19 cellular contexts compared by ENCODE assay signal in the genomic region with DNA sequence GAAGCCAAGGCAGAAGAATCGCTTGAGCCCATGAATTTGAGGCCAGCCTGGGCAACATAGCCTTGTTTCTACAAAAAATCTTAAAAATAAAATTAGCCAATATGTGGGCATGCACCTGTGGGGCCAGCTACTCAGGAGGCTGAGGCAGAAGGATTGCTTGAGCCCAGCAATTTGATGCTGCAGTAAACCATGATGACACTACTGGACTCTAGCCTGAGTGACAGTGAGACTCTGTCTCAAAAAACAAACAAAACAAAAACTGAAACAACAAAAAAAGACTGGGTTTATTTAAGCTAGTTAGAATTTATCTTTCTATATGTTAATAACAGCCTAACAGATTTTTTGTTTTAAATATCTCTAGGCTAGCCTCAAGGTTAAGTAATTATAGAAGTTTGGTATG. TPM values are rescaled to one million over a fixed set of nuclear protein-coding genes. Genes with fewer than 3 reads are reported as not detected.
DNase-seq lines count a peak whose midpoint lies in the region; ATAC-seq, FAIRE-seq and TF ChIP-seq lines count a peak whose summit lies in the region.
"Had no signal": no experiment of that assay in that cellular context is flagged by ENCODE, and none has a peak within 500 bp of the region (broad histone marks: within the 10 kb centered on the region; RNA-seq: fewer than 3 reads in every experiment).

No MANE protein-coding gene starts in this region.

- H3K4me3 ChIP-seq in HEK293 (ENCODE audit: low read depth, low read length) = no peak overlapping the region
- H3K4me3 ChIP-seq: GM23248, HAP-1 had no signal

- CTCF ChIA-PET in HEK293 (lab: Yijun Ruan, JAX) = interaction anchor here (0.7 kb wide), 1 partner anchor 57 kb away, joined by 3 read pairs; the partner anchor contains the start of gene SLC35A3

- no peaks in the 10 kb centered on the region for H3K36me3 Mint-ChIP-seq in immature natural killer cell
- no peaks in the 10 kb centered on the region for H3K36me3 Mint-ChIP-seq in natural killer cell

- no peaks in the 10 kb centered on the region for H3K36me3 ChIP-seq in HEK293 (ENCODE audit: control insufficient read depth in 2 of 2, insufficient read depth in 1 of 2, low read length in 2 of 2)
- H3K36me3 ChIP-seq: BE2C, HAP-1 had no signal

- H3K9me3 ChIP-seq in HEK293 (ENCODE audit: control insufficient read depth, insufficient read depth, low read depth, low read length) = no peaks in the 10 kb centered on the region
- H3K9me3 ChIP-seq: BE2C, HAP-1 had no signal

- H3K4me1 Mint-ChIP-seq in immature natural killer cell = peaks cover 32 to 35% of the 10 kb centered on the region in 2 donors
- peaks cover 18 to 20% of the 10 kb centered on the region in 2 donors for H3K4me1 Mint-ChIP-seq in natural killer cell

- no peak overlapping the region for H3K27ac ChIP-seq in HEK293 (ENCODE audit: extremely low read depth, low read depth, low read length)
- H3K27ac ChIP-seq: GM23248, HL-60 had no signal

- H3K27ac Mint-ChIP-seq in immature natural killer cell = peak overlapping the region; percentile 76 to 99 (median 86)
- H3K27ac Mint-ChIP-seq in natural killer cell = peak overlapping the region; percentile 97 to 100
- H3K27ac Mint-ChIP-seq: CD4-positive, alpha-beta T cell had no signal

- DNase-seq in GM19239 (ENCODE audit: insufficient read length, low spot score) = no peak
- DNase-seq in immature natural killer cell = no peak
- no peak for DNase-seq in natural killer cell
- DNase-seq in stimulated activated naive CD8-positive, alpha-beta T cell treated with anti-CD3 and anti-CD28 coated beads, Interleukin-15, Interleukin-2, amounts not matched to agents 100 U/mL and 50 U/mL, for 24 hours = no peak
- no peak for DNase-seq in NK-92 treated with Interleukin-12 subunit alpha and Interleukin-12 subunit beta, amount 100 ng/mL, for 24 hours (lab: John Stamatoyannopoulos, UW)
- no peak for DNase-seq in CD1c-positive myeloid dendritic cell (ENCODE audit: extremely low spot score)
- DNase-seq: ACHN; BE2C; C1 segment of cervical spinal cord; CD4-positive, alpha-beta T cell; DMS153; DMS79; GF-D8; GM23248; IMR-90; KBM-7 had no signal

- H3K4me3 Mint-ChIP-seq in immature natural killer cell (peak overlapping the region in 3 of 5 donors; percentile 23 to 64 (median 46)), natural killer cell (peak overlapping the region; percentile 8)
- H3K4me3 Mint-ChIP-seq: CD4-positive, alpha-beta T cell had no signal

- H3K4me1 ChIP-seq in HEK293 (ENCODE audit: control insufficient read depth, insufficient read depth, low read length) = no peaks in the 10 kb centered on the region
- H3K4me1 ChIP-seq: HAP-1 had no signal

- POLR2A ChIA-PET in HEK293 (lab: Yijun Ruan, JAX) = no interaction called here

- no peaks in the 10 kb centered on the region for H3K9me3 Mint-ChIP-seq in immature natural killer cell
- H3K9me3 Mint-ChIP-seq in natural killer cell = no peaks in the 10 kb centered on the region
- H3K9me3 Mint-ChIP-seq: CD4-positive, alpha-beta T cell had no signal

- intact Hi-C loops in natural killer cell (cut with micrococcal nuclease) = loop anchor here (10.0 kb wide), 1 partner anchor 688 kb away; the partner anchor contains the start of gene VCAM1

- peak; percentile 53 for FAIRE-seq in GM19239 (lab: Jason Lieb, UNC)

- H3K27me3 Mint-ChIP-seq in immature natural killer cell (ENCODE audit: low read depth in 3 of 3) (peaks cover 7 to 9% (median 8%) of the 10 kb centered on the region in 3 donors), natural killer cell (ENCODE audit: low read depth in 2 of 2) (no peaks in the 10 kb centered on the region)
- H3K27me3 Mint-ChIP-seq: CD4-positive, alpha-beta T cell had no signal

- TF ChIP-seq CTCF in HEK293 (tag by site-specific recombination; IDR thresholded peaks at IDR 0.05) = no peak
- TF ChIP-seq CTCF in natural killer cell (IDR thresholded peaks at IDR 0.05) = no peak

- no peak for ATAC-seq in natural killer cell
- no peak for ATAC-seq in stimulated activated naive CD8-positive, alpha-beta T cell treated with anti-CD3 and anti-CD28 coated beads, Interleukin-15, Interleukin-2, amounts not matched to agents 100 U/mL and 50 U/mL, for 24 hours

TF ChIP-seq in HEK293, 187 proteins besides CTCF, POLR2A, EP300 and RAD21:
- TF ChIP-seq, protein P1, sequence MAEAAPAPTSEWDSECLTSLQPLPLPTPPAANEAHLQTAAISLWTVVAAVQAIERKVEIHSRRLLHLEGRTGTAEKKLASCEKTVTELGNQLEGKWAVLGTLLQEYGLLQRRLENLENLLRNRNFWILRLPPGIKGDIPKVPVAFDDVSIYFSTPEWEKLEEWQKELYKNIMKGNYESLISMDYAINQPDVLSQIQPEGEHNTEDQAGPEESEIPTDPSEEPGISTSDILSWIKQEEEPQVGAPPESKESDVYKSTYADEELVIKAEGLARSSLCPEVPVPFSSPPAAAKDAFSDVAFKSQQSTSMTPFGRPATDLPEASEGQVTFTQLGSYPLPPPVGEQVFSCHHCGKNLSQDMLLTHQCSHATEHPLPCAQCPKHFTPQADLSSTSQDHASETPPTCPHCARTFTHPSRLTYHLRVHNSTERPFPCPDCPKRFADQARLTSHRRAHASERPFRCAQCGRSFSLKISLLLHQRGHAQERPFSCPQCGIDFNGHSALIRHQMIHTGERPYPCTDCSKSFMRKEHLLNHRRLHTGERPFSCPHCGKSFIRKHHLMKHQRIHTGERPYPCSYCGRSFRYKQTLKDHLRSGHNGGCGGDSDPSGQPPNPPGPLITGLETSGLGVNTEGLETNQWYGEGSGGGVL (tag by site-specific recombination; IDR thresholded peaks at IDR 0.05) = no peak
- TF ChIP-seq ZBTB1 (tag by site-specific recombination; IDR thresholded peaks at IDR 0.05) (no peak), ZNF157 (tag by site-specific recombination; IDR thresholded peaks at IDR 0.05) (no peak), ZNF555 (tag by site-specific recombination; conservative IDR thresholded peaks at IDR 0.05) (0 out of 2 replicates have a peak, but pooled peaks have one; percentile 3), TRIM28 (IDR thresholded peaks at IDR 0.05; ENCODE audit: borderline replicate concordance, low read length) (no peak)

RNA-seq across cellular contexts. Expression of gene SLC35A3, which starts 57.4 kb away (rescaled TPM):
- polyA plus RNA-seq in immature natural killer cell = 10 to 100 TPM in 1 of 3 donors, 1 to 10 TPM in 2; 5.0 to 12.3 (median 8.5) TPM
- total RNA-seq in natural killer cell = 10 to 100 TPM; 40.2 to 49.8 (median 43.1) TPM
